In genomic region chr15:42069025-42069424, GRCh38 we compare ENCODE assay signal across 20 cellular contexts. TPM values are rescaled to one million over a fixed set of nuclear protein-coding genes. Genes with fewer than 3 reads are reported as not detected.
"Had no signal": no experiment of that assay in that cellular context is flagged by ENCODE, and none has a peak within 500 bp of the region (broad histone marks: within the 10 kb centered on the region; RNA-seq: fewer than 3 reads in every experiment).

No MANE protein-coding gene starts in this region.

- DNase-seq: activated CD4-positive, alpha-beta T cell treated with anti-CD3 and anti-CD28 coated beads, Interleukin-2, amount 50 U/mL, for 4 hours; activated T-cell treated with anti-CD3 and anti-CD28 coated beads, Interleukin-2, amount 50 U/mL, for 1 hour; amygdala; brain microvascular endothelial cell; heart right ventricle; transverse colon had no signal

- H3K27me3 ChIP-seq: brain microvascular endothelial cell, transverse colon had no signal

- ATAC-seq: activated CD4-positive, CD25-positive, alpha-beta regulatory T cell treated with anti-CD3 and anti-CD28 coated beads, Interleukin-2, amount 50 U/mL, for 24 hours; heart right ventricle; right cardiac atrium; SK-N-SH treated with all-trans-retinoic acid at 6 μM for 48 hours; stimulated activated effector memory CD8-positive, alpha-beta T cell treated with anti-CD3 and anti-CD28 coated beads, Interleukin-12 subunit alpha, Interleukin-12 subunit beta, amount 100 ng/mL, for 72 hours had no signal

- H3K27ac ChIP-seq: brain microvascular endothelial cell, heart right ventricle, transverse colon had no signal

- H3K9me3 ChIP-seq: transverse colon had no signal

- H3K4me2 ChIP-seq: smooth muscle cell had no signal

- H3K36me3 ChIP-seq: brain microvascular endothelial cell, heart right ventricle, transverse colon had no signal

- H3K4me3 ChIP-seq: heart right ventricle, smooth muscle cell, transverse colon had no signal

- H3K4me1 ChIP-seq: transverse colon had no signal

RNA-seq across cellular contexts. Expression of gene PLA2G4D, which starts 25.3 kb away (rescaled TPM):
- total RNA-seq: chondrocyte, endothelial cell of umbilical vein, heart right ventricle, kidney epithelial cell, liver, mesothelial cell of epicardium, myocyte, posterior vena cava, right cardiac atrium had no signal
- polyA plus RNA-seq: endothelial cell of umbilical vein, heart right ventricle, liver, right cardiac atrium had no signal

RNA-seq across cellular contexts. Expression of gene PLA2G4E, which starts 48.2 kb away (rescaled TPM):
- total RNA-seq: chondrocyte, endothelial cell of umbilical vein, frontal cortex, kidney epithelial cell, liver, mesothelial cell of epicardium, myocyte, posterior vena cava, subcutaneous adipose tissue had no signal
- polyA plus RNA-seq: endothelial cell of umbilical vein, liver, smooth muscle cell had no signal
